1 cellular context compared by ENCODE assay signal in the genomic region with DNA sequence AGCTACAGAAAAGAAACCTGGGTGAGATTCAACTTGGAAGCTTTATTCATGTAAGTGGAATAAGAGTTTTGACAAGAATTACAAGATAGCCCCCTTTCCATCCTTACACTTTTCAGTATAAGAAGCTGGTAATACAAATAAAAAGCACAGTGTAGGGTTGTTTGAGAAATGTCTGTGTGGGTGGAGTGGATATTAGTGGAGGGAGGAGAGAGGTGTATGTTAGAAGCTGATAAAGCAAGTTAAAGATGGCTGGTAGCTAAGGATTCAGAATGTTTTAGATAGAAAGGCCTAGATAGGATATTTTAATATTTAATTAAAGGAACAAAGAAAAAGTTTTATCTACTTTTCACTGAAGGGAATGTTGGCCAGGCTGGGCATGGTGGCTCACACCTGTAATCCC.
TF ChIP-seq lines count a peak whose summit lies in the region.

No MANE protein-coding gene starts in this region.

TF ChIP-seq in GM12878, 131 proteins besides CTCF, POLR2A, EP300 and RAD21 (continued from another document):
- no peak for TF ChIP-seq BCL3 (IDR thresholded peaks at IDR 0.05; ENCODE audit: borderline replicate concordance, insufficient read depth, low read depth, low read length, poor library complexity, severe bottlenecking)
- TF ChIP-seq MEF2A (IDR thresholded peaks at IDR 0.05; ENCODE audit: insufficient read depth, low read depth, low read length) = no peak
- no peak for TF ChIP-seq FOS (IDR thresholded peaks at IDR 0.05; ENCODE audit: borderline replicate concordance, extremely low read depth, insufficient read length)
- TF ChIP-seq TCF3 (IDR thresholded peaks at IDR 0.05; ENCODE audit: borderline replicate concordance, insufficient read depth, low read depth, low read length) = no peak
- TF ChIP-seq, protein P1, sequence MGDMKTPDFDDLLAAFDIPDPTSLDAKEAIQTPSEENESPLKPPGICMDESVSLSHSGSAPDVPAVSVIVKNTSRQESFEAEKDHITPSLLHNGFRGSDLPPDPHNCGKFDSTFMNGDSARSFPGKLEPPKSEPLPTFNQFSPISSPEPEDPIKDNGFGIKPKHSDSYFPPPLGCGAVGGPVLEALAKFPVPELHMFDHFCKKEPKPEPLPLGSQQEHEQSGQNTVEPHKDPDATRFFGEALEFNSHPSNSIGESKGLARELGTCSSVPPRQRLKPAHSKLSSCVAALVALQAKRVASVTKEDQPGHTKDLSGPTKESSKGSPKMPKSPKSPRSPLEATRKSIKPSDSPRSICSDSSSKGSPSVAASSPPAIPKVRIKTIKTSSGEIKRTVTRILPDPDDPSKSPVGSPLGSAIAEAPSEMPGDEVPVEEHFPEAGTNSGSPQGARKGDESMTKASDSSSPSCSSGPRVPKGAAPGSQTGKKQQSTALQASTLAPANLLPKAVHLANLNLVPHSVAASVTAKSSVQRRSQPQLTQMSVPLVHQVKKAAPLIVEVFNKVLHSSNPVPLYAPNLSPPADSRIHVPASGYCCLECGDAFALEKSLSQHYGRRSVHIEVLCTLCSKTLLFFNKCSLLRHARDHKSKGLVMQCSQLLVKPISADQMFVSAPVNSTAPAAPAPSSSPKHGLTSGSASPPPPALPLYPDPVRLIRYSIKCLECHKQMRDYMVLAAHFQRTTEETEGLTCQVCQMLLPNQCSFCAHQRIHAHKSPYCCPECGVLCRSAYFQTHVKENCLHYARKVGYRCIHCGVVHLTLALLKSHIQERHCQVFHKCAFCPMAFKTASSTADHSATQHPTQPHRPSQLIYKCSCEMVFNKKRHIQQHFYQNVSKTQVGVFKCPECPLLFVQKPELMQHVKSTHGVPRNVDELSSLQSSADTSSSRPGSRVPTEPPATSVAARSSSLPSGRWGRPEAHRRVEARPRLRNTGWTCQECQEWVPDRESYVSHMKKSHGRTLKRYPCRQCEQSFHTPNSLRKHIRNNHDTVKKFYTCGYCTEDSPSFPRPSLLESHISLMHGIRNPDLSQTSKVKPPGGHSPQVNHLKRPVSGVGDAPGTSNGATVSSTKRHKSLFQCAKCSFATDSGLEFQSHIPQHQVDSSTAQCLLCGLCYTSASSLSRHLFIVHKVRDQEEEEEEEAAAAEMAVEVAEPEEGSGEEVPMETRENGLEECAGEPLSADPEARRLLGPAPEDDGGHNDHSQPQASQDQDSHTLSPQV (IDR thresholded peaks at IDR 0.05) = no peak
- no peak for TF ChIP-seq BACH1 (IDR thresholded peaks at IDR 0.05; ENCODE audit: borderline replicate concordance)
